Comparison of ENCODE assay signal across 14 cellular contexts in the genomic region with DNA sequence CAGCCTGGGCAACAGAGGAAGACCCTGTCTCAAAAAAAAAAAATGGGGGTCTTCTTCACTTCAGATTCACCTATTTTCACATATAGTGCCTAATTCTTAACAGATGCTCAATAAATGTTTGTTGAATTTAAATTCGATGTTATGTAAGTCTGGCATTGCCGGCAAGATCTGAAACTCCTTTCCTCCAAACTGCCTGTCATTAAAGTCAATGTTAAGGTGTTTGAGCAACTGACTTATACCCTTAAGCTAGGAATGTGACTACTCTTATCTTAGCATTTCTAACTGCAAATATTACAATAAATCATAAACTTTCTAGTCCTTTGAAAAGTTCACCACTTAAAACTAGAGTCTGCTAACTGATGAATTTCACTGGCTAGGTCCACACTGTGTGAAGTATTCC.
DNase-seq lines count a peak whose midpoint lies in the region; ATAC-seq, FAIRE-seq and TF ChIP-seq lines count a peak whose summit lies in the region.
"Had no signal": no experiment of that assay in that cellular context is flagged by ENCODE, and none has a peak within 500 bp of the region (broad histone marks: within the 10 kb centered on the region; RNA-seq: fewer than 3 reads in every experiment).

No MANE protein-coding gene starts in this region.

- H3K9ac ChIP-seq in keratinocyte (ENCODE audit: control insufficient read depth, extremely low read depth, insufficient read depth, low read length) (no peak overlapping the region), skeletal muscle satellite cell (ENCODE audit: low read depth, low read length) (peak overlapping the region; percentile 33)

- dilution Hi-C loops in keratinocyte (cut with MboI; ENCODE audit: extremely low pct_ligation_motif_present, low sequenced_read_pairs), result no loop called here

- H4K20me1 ChIP-seq in keratinocyte (ENCODE audit: control insufficient read depth, extremely low read depth, insufficient read depth, low read length), result no peaks in the 10 kb centered on the region

- no peak overlapping the region for H2AFZ ChIP-seq in keratinocyte (ENCODE audit: control insufficient read depth, low read length)

- in situ Hi-C loops in Panc1 (cut with HindIII; ENCODE audit: low pct_unique_long_range_greater_than_20kb, low sequenced_read_pairs), result no loop called here

- BruUV-seq in Caco-2 (replicated peaks; lab: Mats Ljungman, UMichigan), result no TSS peak
- no TSS peak for BruUV-seq in Panc1 (replicated peaks; lab: Mats Ljungman, UMichigan)

- H3K9me3 ChIP-seq in Caco-2, result no peaks in the 10 kb centered on the region
- H3K9me3 ChIP-seq in Panc1 (ENCODE audit: control insufficient read depth, insufficient read depth, low read depth, low read length), result no peaks in the 10 kb centered on the region
- H3K9me3 ChIP-seq in keratinocyte (ENCODE audit: control insufficient read depth, low read depth, low read length), result no peaks in the 10 kb centered on the region
- H3K9me3 ChIP-seq in skeletal muscle satellite cell (replicated peaks; ENCODE audit: low read length), result no peaks in the 10 kb centered on the region
- H3K9me3 ChIP-seq: BE2C had no signal

- H3K4me3 Mint-ChIP-seq in Caco-2 (ENCODE audit: unreplicated experiment), result no peak overlapping the region
- H3K4me3 Mint-ChIP-seq in progenitor cell of endocrine pancreas (ENCODE audit: low read depth), result no peak overlapping the region
- H3K4me3 Mint-ChIP-seq: CD4-positive, alpha-beta memory T cell; H9 had no signal

- TF ChIP-seq CTCF in Caco-2 (IDR thresholded peaks at IDR 0.05; ENCODE audit: insufficient read depth in 1 of 2, low read depth in 1 of 2, low read length in 1 of 2, severe bottlenecking in 1 of 2, unreplicated experiment in 1 of 2) (no peak), Panc1 (IDR thresholded peaks at IDR 0.05) (no peak), keratinocyte (optimal IDR thresholded peaks at IDR 0.05 in 1 of 3, IDR thresholded peaks at IDR 0.05 in 1 of 3, conservative IDR thresholded peaks at IDR 0.05 in 1 of 3; ENCODE audit: extremely low read depth in 1 of 3, insufficient read depth in 2 of 3, low read length in 3 of 3) (no peak), progenitor cell of endocrine pancreas (IDR thresholded peaks at IDR 0.05; ENCODE audit: unreplicated experiment) (no peak)

- H3K4me1 Mint-ChIP-seq in Caco-2 (ENCODE audit: low read depth, unreplicated experiment) (peaks cover 47% of the 10 kb centered on the region), progenitor cell of endocrine pancreas (ENCODE audit: low read depth) (peaks cover 66% of the 10 kb centered on the region)

- no peak for DNase-seq in Caco-2
- no peak for DNase-seq in Panc1 (ENCODE audit: low read depth, low spot score)
- no peak for DNase-seq in keratinocyte (ENCODE audit: low read depth, low spot score)
- no peak for DNase-seq in GM19240 (ENCODE audit: insufficient read length, low spot score)
- no peak for DNase-seq in NCI-H2107 treated with DMSO at 0.1 percent for 48 hours (lab: John Stamatoyannopoulos, UW; ENCODE audit: unreplicated experiment)
- no peak for DNase-seq in progenitor cell of endocrine pancreas (ENCODE audit: low spot score, unreplicated experiment)
- DNase-seq: BE2C; CD4-positive, alpha-beta memory T cell; H9; Kasumi-1; NCI-H1417 treated with DMSO at 0.1 percent for 48 hours; NCI-H2029; NCI-H510A treated with DMSO at 0.1 percent for 48 hours had no signal

- POLR2A ChIA-PET in Caco-2 (lab: Charles Lee) (no interaction called here), Panc1 (lab: Charles Lee) (interaction anchor here (0.5 to 0.7 kb wide), 2 partner anchors 22 to 59 kb away, joined by 3 to 8 read pairs; no protein-coding TSS in a partner anchor)

- H3K4me1 ChIP-seq in Caco-2 (peaks cover 98% of the 10 kb centered on the region), Panc1 (ENCODE audit: control insufficient read depth, insufficient read depth, low read length) (peaks cover 86% of the 10 kb centered on the region), keratinocyte (ENCODE audit: control insufficient read depth, extremely low read depth, insufficient read depth, low read length) (peaks cover 29% of the 10 kb centered on the region), skeletal muscle satellite cell (ENCODE audit: control insufficient read depth, insufficient read depth, low read length) (peaks cover 66% of the 10 kb centered on the region)

- H3K27ac Mint-ChIP-seq in Caco-2 (ENCODE audit: unreplicated experiment) (peak overlapping the region; percentile 88), progenitor cell of endocrine pancreas (no peak overlapping the region)
- H3K27ac Mint-ChIP-seq: H9 had no signal

- H3K9me3 Mint-ChIP-seq in Caco-2 (ENCODE audit: unreplicated experiment), result no peaks in the 10 kb centered on the region
- no peaks in the 10 kb centered on the region for H3K9me3 Mint-ChIP-seq in progenitor cell of endocrine pancreas (ENCODE audit: low read depth)
- H3K9me3 Mint-ChIP-seq: CD4-positive, alpha-beta memory T cell; H9 had no signal

- H3K27me3 ChIP-seq in Caco-2 (replicated peaks; ENCODE audit: control insufficient read depth, insufficient read depth, low read length), result no peaks in the 10 kb centered on the region
- no peaks in the 10 kb centered on the region for H3K27me3 ChIP-seq in Panc1 (ENCODE audit: control insufficient read depth, insufficient read depth, low read length)
- no peaks in the 10 kb centered on the region for H3K27me3 ChIP-seq in keratinocyte (ENCODE audit: control insufficient read depth, extremely low read depth, insufficient read depth, low read length)
- H3K27me3 ChIP-seq in skeletal muscle satellite cell (ENCODE audit: control insufficient read depth, insufficient read depth, low read length), result no peaks in the 10 kb centered on the region
- H3K27me3 ChIP-seq: BE2C had no signal

- intact Hi-C loops in Caco-2 (cut with micrococcal nuclease; ENCODE audit: unreplicated experiment), result no loop called here
- intact Hi-C loops in Panc1 (cut with micrococcal nuclease; ENCODE audit: unreplicated experiment), result no loop called here

- H3K4me3 ChIP-seq in Caco-2 (ENCODE audit: low read depth, low read length), result no peak overlapping the region
- no peak overlapping the region for H3K4me3 ChIP-seq in Panc1 (ENCODE audit: low read depth in 2 of 2, low read length in 2 of 2)
- H3K4me3 ChIP-seq in keratinocyte (ENCODE audit: control insufficient read depth in 2 of 3, extremely low read depth in 1 of 3, insufficient read depth in 2 of 3, low read depth in 1 of 3, low read length in 3 of 3), result no peak overlapping the region
- no peak overlapping the region for H3K4me3 ChIP-seq in skeletal muscle satellite cell (ENCODE audit: low read length)

- H3K79me2 ChIP-seq in keratinocyte (ENCODE audit: control insufficient read depth, insufficient read depth, low read length), result no peaks in the 10 kb centered on the region

- H3K36me3 Mint-ChIP-seq in Caco-2 (ENCODE audit: insufficient read depth, unreplicated experiment) (peaks cover 48% of the 10 kb centered on the region), progenitor cell of endocrine pancreas (ENCODE audit: insufficient read depth) (peaks cover 3% of the 10 kb centered on the region)
- H3K36me3 Mint-ChIP-seq: CD4-positive, alpha-beta memory T cell had no signal

- no peak for ATAC-seq in Panc1

- FAIRE-seq in keratinocyte (lab: Jason Lieb, UNC), result no peak

- H3K4me2 ChIP-seq in keratinocyte (ENCODE audit: control insufficient read depth, extremely low read depth, insufficient read depth, low read depth, low read length) (peak overlapping the region; percentile 6), skeletal muscle satellite cell (ENCODE audit: low read length) (no peak overlapping the region)

- CTCF ChIA-PET in Caco-2 (lab: Charles Lee) (interaction anchor here (0.6 kb wide), 1 partner anchor 893 kb away, joined by 3 read pairs; no protein-coding TSS in a partner anchor), Panc1 (lab: Charles Lee) (no interaction called here)

- H3K36me3 ChIP-seq in Caco-2 (ENCODE audit: control insufficient read depth, insufficient read depth, low read length), result no peaks in the 10 kb centered on the region
- H3K36me3 ChIP-seq in Panc1 (ENCODE audit: control insufficient read depth, insufficient read depth, low read length), result peaks cover 1% of the 10 kb centered on the region; the same call in 1 of the 2 replicates
- peaks cover 0 to 17% of the 10 kb centered on the region in 2 experiments for H3K36me3 ChIP-seq in keratinocyte (ENCODE audit: control insufficient read depth in 2 of 2, extremely low read depth in 1 of 2, insufficient read depth in 2 of 2, low read length in 2 of 2)
- H3K36me3 ChIP-seq in skeletal muscle satellite cell (ENCODE audit: insufficient read depth, low read length), result peaks cover 57% of the 10 kb centered on the region

- H3K9me1 ChIP-seq in keratinocyte (ENCODE audit: control insufficient read depth, extremely low read depth, insufficient read depth, low read length), result no peaks in the 10 kb centered on the region

- H3K27me3 Mint-ChIP-seq in Caco-2 (ENCODE audit: insufficient read depth, unreplicated experiment), result no peaks in the 10 kb centered on the region
- H3K27me3 Mint-ChIP-seq in progenitor cell of endocrine pancreas, result no peaks in the 10 kb centered on the region

- peak overlapping the region; percentile 96 for H3K27ac ChIP-seq in Panc1 (ENCODE audit: low read length)
- peak overlapping the region; percentile 55 for H3K27ac ChIP-seq in keratinocyte (ENCODE audit: control insufficient read depth, insufficient read depth, low read length)
